ENCODE assay signal across 11 cellular contexts in genomic region chr1:8003431-8004112, GRCh38. TPM values are rescaled to one million over a fixed set of nuclear protein-coding genes. Genes with fewer than 3 reads are reported as not detected.
DNase-seq lines count a peak whose midpoint lies in the region; ATAC-seq and TF ChIP-seq lines count a peak whose summit lies in the region.
"Had no signal": no experiment of that assay in that cellular context is flagged by ENCODE, and none has a peak within 500 bp of the region (broad histone marks: within the 10 kb centered on the region; RNA-seq: fewer than 3 reads in every experiment).

No MANE protein-coding gene starts in this region.

- no peak for TF ChIP-seq POLR2A in HCT116 (IDR thresholded peaks at IDR 0.05; ENCODE audit: borderline replicate concordance, extremely low read depth, insufficient read depth, insufficient read length)
- no peak for TF ChIP-seq POLR2A in body of pancreas (IDR thresholded peaks at IDR 0.05)
- no peak for TF ChIP-seq POLR2A in stomach (IDR thresholded peaks at IDR 0.05)

- peaks cover 29% of the 10 kb centered on the region for H3K4me1 Mint-ChIP-seq in osteocyte (ENCODE audit: unreplicated experiment)
- H3K4me1 Mint-ChIP-seq in activated CD8-positive, alpha-beta memory T cell treated with anti-CD3 and anti-CD28 coated beads, Interleukin-2, amount 10 ng/mL, durations not matched to agents 7 days and 5 days = no peaks in the 10 kb centered on the region
- H3K4me1 Mint-ChIP-seq: CD4-positive, alpha-beta memory T cell had no signal

- no peak overlapping the region for H3K4me2 ChIP-seq in HCT116 (ENCODE audit: low read length)

- CTCF ChIA-PET in HCT116 (lab: Charles Lee) = no interaction called here
- CTCF ChIA-PET in activated CD8-positive, alpha-beta memory T cell treated with anti-CD3 and anti-CD28 coated beads, Interleukin-2, amount 10 ng/mL, durations not matched to agents 7 days and 5 days (lab: Charles Lee) = no interaction called here

- BruUV-seq in HCT116 (replicated peaks; lab: Mats Ljungman, UMichigan) = no TSS peak

- ATAC-seq in HCT116 (no peak), body of pancreas (no peak)
- no peak for ATAC-seq in activated CD4-positive, CD25-positive, alpha-beta regulatory T cell treated with anti-CD3 and anti-CD28 coated beads, Interleukin-2, amount 50 U/mL, for 24 hours
- no peak for ATAC-seq in activated CD8-positive, alpha-beta memory T cell treated with anti-CD3 and anti-CD28 coated beads, Interleukin-2, amount 10 ng/mL, durations not matched to agents 7 days and 5 days

- H3K27ac ChIP-seq in HCT116 (ENCODE audit: low read depth, low read length) (peak overlapping the region; percentile 41), body of pancreas (peak overlapping the region in 3 of 4 donors; percentile 68 to 78 (median 74)), iPS-20b (ENCODE audit: low read length) (no peak overlapping the region), stomach (peak overlapping the region in 4 of 5 donors; percentile 71 to 84 (median 76))

- no peak overlapping the region for H2AFZ ChIP-seq in HCT116 (ENCODE audit: low read depth, low read length, poor library complexity, severe bottlenecking)

- no peaks in the 10 kb centered on the region; the same call in 1 of the 2 replicates for H4K20me1 ChIP-seq in HCT116 (ENCODE audit: insufficient read depth)

- H3K27me3 Mint-ChIP-seq in osteocyte (ENCODE audit: unreplicated experiment) = no peaks in the 10 kb centered on the region
- H3K27me3 Mint-ChIP-seq in activated CD8-positive, alpha-beta memory T cell treated with anti-CD3 and anti-CD28 coated beads, Interleukin-2, amount 10 ng/mL, durations not matched to agents 7 days and 5 days = no peaks in the 10 kb centered on the region
- H3K27me3 Mint-ChIP-seq: CD4-positive, alpha-beta memory T cell had no signal

- H3K27ac Mint-ChIP-seq in osteocyte (ENCODE audit: unreplicated experiment) = no peak overlapping the region
- H3K27ac Mint-ChIP-seq in activated CD8-positive, alpha-beta memory T cell treated with anti-CD3 and anti-CD28 coated beads, Interleukin-2, amount 10 ng/mL, durations not matched to agents 7 days and 5 days = no peak overlapping the region
- H3K27ac Mint-ChIP-seq: CD4-positive, alpha-beta memory T cell had no signal

- no peaks in the 10 kb centered on the region for H3K9me3 ChIP-seq in HCT116 (ENCODE audit: control insufficient read depth in 1 of 2, insufficient read depth in 1 of 2, low read depth in 1 of 2, low read length in 2 of 2)
- no peaks in the 10 kb centered on the region for H3K9me3 ChIP-seq in body of pancreas
- H3K9me3 ChIP-seq in iPS-20b (ENCODE audit: insufficient read depth, low read depth, low read length) = no peaks in the 10 kb centered on the region
- no peaks in the 10 kb centered on the region for H3K9me3 ChIP-seq in stomach

- RAD21 ChIA-PET in HCT116 (lab: Charles Lee; ENCODE audit: low non-redundant PET in 1 of 2, low total read pairs in 2 of 2, uncharacterized antibody in 2 of 2, unreplicated experiment in 2 of 2) = interaction anchor here in 1 of 2 experiments (0.6 kb wide), 1 partner anchor 311 kb away, joined by 4 read pairs; no protein-coding TSS in a partner anchor

- H3K9ac ChIP-seq in HCT116 (ENCODE audit: low read length) (no peak overlapping the region), iPS-20b (ENCODE audit: low read depth, low read length) (peak overlapping the region; percentile 32; the same call in 1 of the 2 replicates)

- intact Hi-C loops in HCT116 (cut with micrococcal nuclease) (no loop called here), body of pancreas (cut with DNase I) (no loop called here), stomach (cut with DNase I; ENCODE audit: low total_unique reads) (no loop called here)

- H3K36me3 ChIP-seq in HCT116 (ENCODE audit: control insufficient read depth in 1 of 2, insufficient read depth in 2 of 2, low read length in 2 of 2) (no peaks in the 10 kb centered on the region), body of pancreas (replicated peaks in 1 of 2; ENCODE audit: insufficient read depth in 1 of 2, low read depth in 2 of 2) (peaks cover 0 to 2% of the 10 kb centered on the region in 2 donors), iPS-20b (ENCODE audit: insufficient read depth, low read depth, low read length) (no peaks in the 10 kb centered on the region), stomach (peaks cover 0 to 4% (median 1%) of the 10 kb centered on the region in 4 donors)

- WGBS in body of pancreas, 2 donors = 80 to 93% methylated on average over 6 of the region's 6 CpGs
- 80 to 89% (median 85%) methylated on average over 6 of the region's 6 CpGs for WGBS in stomach, 5 donors

- H3K4me3 Mint-ChIP-seq in osteocyte (ENCODE audit: unreplicated experiment) = no peak overlapping the region
- no peak overlapping the region for H3K4me3 Mint-ChIP-seq in activated CD8-positive, alpha-beta memory T cell treated with anti-CD3 and anti-CD28 coated beads, Interleukin-2, amount 10 ng/mL, durations not matched to agents 7 days and 5 days
- H3K4me3 Mint-ChIP-seq: CD4-positive, alpha-beta memory T cell had no signal

- H3K36me3 Mint-ChIP-seq in osteocyte (ENCODE audit: unreplicated experiment) = no peaks in the 10 kb centered on the region
- peaks cover 2% of the 10 kb centered on the region for H3K36me3 Mint-ChIP-seq in activated CD8-positive, alpha-beta memory T cell treated with anti-CD3 and anti-CD28 coated beads, Interleukin-2, amount 10 ng/mL, durations not matched to agents 7 days and 5 days

- no peak for TF ChIP-seq CTCF in HCT116 (IDR thresholded peaks at IDR 0.05 in 2 of 3, conservative IDR thresholded peaks at IDR 0.05 in 1 of 3; ENCODE audit: borderline replicate concordance in 1 of 3, insufficient read depth in 1 of 3, low read depth in 2 of 3, low read length in 2 of 3)
- TF ChIP-seq CTCF in body of pancreas (IDR thresholded peaks at IDR 0.05) = no peak
- no peak for TF ChIP-seq CTCF in stomach (IDR thresholded peaks at IDR 0.05)
- no peak for TF ChIP-seq CTCF in osteocyte (IDR thresholded peaks at IDR 0.05)

- no peak overlapping the region for H3K4me3 ChIP-seq in HCT116 (replicated peaks in 1 of 2; ENCODE audit: low read depth in 1 of 2, low read length in 2 of 2)
- H3K4me3 ChIP-seq in body of pancreas = no peak overlapping the region
- H3K4me3 ChIP-seq in iPS-20b (ENCODE audit: low read length) = no peak overlapping the region
- H3K4me3 ChIP-seq in stomach = no peak overlapping the region

- no peak for TF ChIP-seq RAD21 in HCT116 (IDR thresholded peaks at IDR 0.05; ENCODE audit: low read depth)

- H3K4me1 ChIP-seq in HCT116 (ENCODE audit: control insufficient read depth in 1 of 2, insufficient read depth in 2 of 2, low read length in 2 of 2) (peaks cover 11 to 37% of the 10 kb centered on the region in 2 experiments; a peak in 3 of 4 replicates), body of pancreas (peaks cover 27% of the 10 kb centered on the region), iPS-20b (ENCODE audit: insufficient read depth, low read length) (peaks cover 21% of the 10 kb centered on the region), stomach (peaks cover 20 to 40% (median 34%) of the 10 kb centered on the region in 4 donors)

- POLR2A ChIA-PET in HCT116 (lab: Charles Lee) = interaction anchor here (0.6 kb wide), 1 partner anchor 13 kb away, joined by 3 read pairs; no protein-coding TSS in a partner anchor

- H3K79me2 ChIP-seq in HCT116 (ENCODE audit: insufficient read depth, low read length) = no peaks in the 10 kb centered on the region

- H3K27me3 ChIP-seq in HCT116 (ENCODE audit: insufficient read depth, low read length) (no peaks in the 10 kb centered on the region), body of pancreas (no peaks in the 10 kb centered on the region), iPS-20b (ENCODE audit: insufficient read depth, low read length) (no peaks in the 10 kb centered on the region), stomach (no peaks in the 10 kb centered on the region)

- DNase-seq in HCT116 (ENCODE audit: low read depth, low spot score) (no peak), body of pancreas (peak in 1 of 4 donors; percentile 6), stomach (no peak), osteocyte (ENCODE audit: extremely low spot score, unreplicated experiment) (no peak), NCI-H187 treated with DMSO at 0.1 percent for 48 hours (lab: John Stamatoyannopoulos, UW) (no peak)
- no peak for DNase-seq in activated CD8-positive, alpha-beta memory T cell treated with anti-CD3 and anti-CD28 coated beads, Interleukin-2, amount 10 ng/mL, durations not matched to agents 7 days and 5 days
- DNase-seq: CD4-positive, alpha-beta memory T cell; GDM1; NCI-H1930 had no signal

- TF ChIP-seq EP300 in stomach (IDR thresholded peaks at IDR 0.05) = no peak

- no peaks in the 10 kb centered on the region for H3K9me2 ChIP-seq in HCT116 (ENCODE audit: insufficient read depth)

- no peaks in the 10 kb centered on the region for H3K9me3 Mint-ChIP-seq in osteocyte (ENCODE audit: unreplicated experiment)
- no peaks in the 10 kb centered on the region for H3K9me3 Mint-ChIP-seq in activated CD8-positive, alpha-beta memory T cell treated with anti-CD3 and anti-CD28 coated beads, Interleukin-2, amount 10 ng/mL, durations not matched to agents 7 days and 5 days (ENCODE audit: low read depth)
- H3K9me3 Mint-ChIP-seq: CD4-positive, alpha-beta memory T cell had no signal

TF ChIP-seq in HCT116, 20 proteins besides CTCF, POLR2A, EP300 and RAD21 (continues in another document):
- TF ChIP-seq ELF1 (IDR thresholded peaks at IDR 0.05; ENCODE audit: borderline replicate concordance, low read depth) = no peak
- no peak for TF ChIP-seq CBX3 (IDR thresholded peaks at IDR 0.05; ENCODE audit: low read depth)
- no peak for TF ChIP-seq YY1 (IDR thresholded peaks at IDR 0.05; ENCODE audit: extremely low read depth, insufficient replicate concordance, low read depth, low read length)
- TF ChIP-seq SRF (IDR thresholded peaks at IDR 0.05; ENCODE audit: low read depth) = no peak
- no peak for TF ChIP-seq EZH2phosphoT487 (IDR thresholded peaks at IDR 0.05; ENCODE audit: borderline replicate concordance)
- no peak for TF ChIP-seq POLR2AphosphoS5 (IDR thresholded peaks at IDR 0.05; ENCODE audit: low read depth, low read length)
- TF ChIP-seq ZFX (IDR thresholded peaks at IDR 0.05) = no peak

RNA-seq across cellular contexts. Expression of gene ERRFI1, which starts 22.5 kb away (rescaled TPM):
- total RNA-seq in HCT116 (2021; ENCODE audit: unreplicated experiment) (777 TPM), body of pancreas (100 to 1,000 TPM; 127 to 273 TPM), stomach (100 to 1,000 TPM in 3 of 5 donors, 10 to 100 TPM in 1, 1 to 10 TPM in 1; 3.5 to 201 (median 134) TPM), osteocyte (84.2 and 96.6 TPM in 2 replicates)
- 536 and 725 TPM in 2 replicates for polyA plus RNA-seq in HCT116 (2012)
- 10 to 100 TPM; 31.4 to 47.7 (median 41.4) TPM for polyA plus RNA-seq in stomach
- total RNA-seq in activated CD8-positive, alpha-beta memory T cell treated with anti-CD3 and anti-CD28 coated beads, Interleukin-2, amount 10 ng/mL, durations not matched to agents 7 days and 5 days = 1 to 10 TPM in 1 of 2 experiments, under 1 TPM in 1; 0.53 to 1.5 TPM

RNA-seq across cellular contexts. Expression of gene PARK7, which starts 42.1 kb away (rescaled TPM):
- total RNA-seq in HCT116 (2021; ENCODE audit: unreplicated experiment) (370 TPM), body of pancreas (100 to 1,000 TPM in 1 of 2 donors, 10 to 100 TPM in 1; 88.3 to 110 TPM), stomach (100 to 1,000 TPM in 2 of 5 donors, 10 to 100 TPM in 3; 41.4 to 149 (median 98.1) TPM), osteocyte (263 and 264 TPM in 2 replicates)
- polyA plus RNA-seq in HCT116 (2012) = 294 and 378 TPM in 2 replicates
- polyA plus RNA-seq in stomach = 100 to 1,000 TPM; 281 to 350 (median 311) TPM
- 100 to 1,000 TPM; 310 to 434 TPM for total RNA-seq in activated CD8-positive, alpha-beta memory T cell treated with anti-CD3 and anti-CD28 coated beads, Interleukin-2, amount 10 ng/mL, durations not matched to agents 7 days and 5 days
